ENCODE assay signal across 9 cellular contexts in the genomic region with DNA sequence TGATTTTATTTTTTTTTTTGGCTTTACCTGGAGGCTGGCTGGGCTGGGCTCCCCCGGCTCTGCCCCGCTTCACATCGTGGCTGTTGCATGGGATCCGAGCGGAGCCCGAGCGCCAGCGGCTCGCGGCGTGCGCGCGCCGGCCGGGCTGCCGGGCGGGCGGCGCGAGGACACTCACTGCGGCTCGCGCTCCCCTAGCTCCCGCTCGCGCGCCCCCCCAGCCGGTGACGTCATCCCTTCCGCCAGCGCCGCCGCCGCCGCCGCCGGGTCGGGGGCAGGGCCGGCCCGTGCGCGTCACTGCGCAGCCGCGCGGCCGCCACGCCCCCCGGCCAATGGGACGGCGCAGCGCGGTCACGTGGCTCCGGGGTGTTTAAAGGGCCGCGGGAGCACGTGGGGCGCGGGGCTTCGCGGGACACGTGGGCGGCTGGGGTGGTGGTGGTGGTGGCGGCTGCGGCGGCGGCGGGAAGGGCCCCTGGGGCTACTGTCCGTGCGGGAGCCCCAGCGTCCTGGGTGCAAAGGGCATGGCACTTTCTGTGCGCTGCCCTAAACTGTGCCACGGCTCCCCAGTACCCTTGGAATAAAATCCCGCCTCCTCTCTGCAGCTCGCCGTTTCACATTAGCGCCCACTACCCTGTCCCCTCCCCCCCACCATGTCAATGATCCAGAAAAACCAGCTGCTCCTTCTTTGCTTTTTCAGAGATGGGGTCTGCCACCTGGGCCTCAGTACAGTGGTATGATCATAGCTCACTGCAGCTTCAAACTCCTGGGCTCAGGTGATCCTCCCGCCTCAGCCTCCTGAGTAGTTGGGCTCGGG. TPM values are rescaled to one million over a fixed set of nuclear protein-coding genes. Genes with fewer than 3 reads are reported as not detected.
DNase-seq lines count a peak whose midpoint lies in the region; ATAC-seq and TF ChIP-seq lines count a peak whose summit lies in the region.
"Had no signal": no experiment of that assay in that cellular context is flagged by ENCODE, and none has a peak within 500 bp of the region (broad histone marks: within the 10 kb centered on the region; RNA-seq: fewer than 3 reads in every experiment).

A gene (minus strand): TSS at position 176 of the 811 bp plus-strand sequence. CDS start 54,672 bp downstream, outside the sequence.

- no peak for TF ChIP-seq POLR2A in transverse colon (IDR thresholded peaks at IDR 0.05)

- TF ChIP-seq CTCF in psoas muscle (IDR thresholded peaks at IDR 0.05) (no peak), transverse colon (IDR thresholded peaks at IDR 0.05) (no peak)

- H3K27ac ChIP-seq in psoas muscle, result no peak within 1 kb of the TSS
- H3K27ac ChIP-seq in transverse colon, result peak within 1 kb of the TSS in 2 of 4 donors; percentile 40 to 53
- H3K27ac ChIP-seq: epithelial cell of prostate had no signal

- H3K27me3 ChIP-seq in psoas muscle (ENCODE audit: insufficient read depth in 3 of 3, low read length in 2 of 3), result peaks cover 0 to 69% (median 20%) of the 10 kb centered on the region in 3 donors
- H3K27me3 ChIP-seq in transverse colon, result peaks cover 50% of the 10 kb centered on the region

- WGBS in psoas muscle, 3 donors, result 4 to 5% (median 5%) methylated on average over 57 to 81 of the region's 81 CpGs
- WGBS in transverse colon (ENCODE audit: low coverage in 1 of 2), 2 donors, result 12% methylated on average over 38 of the region's 81 CpGs; no CpG with 5 or more reads in 1 of the 2 donors

- in situ Hi-C loops in transverse colon (cut with MboI; ENCODE audit: low pct_ligation_motif_present in 1 of 4, low pct_unique_long_range_greater_than_20kb in 1 of 4, low sequenced_read_pairs in 3 of 4), result no loop called here

- ATAC-seq in left ventricle myocardium superior (peak; percentile 93), psoas muscle (peak; percentile 77 to 92 (median 88)), GM19328 (IDR thresholded peaks at IDR 0.05; ENCODE audit: unreplicated experiment) (no peak)

- peaks cover 1% of the 10 kb centered on the region for H3K36me3 Mint-ChIP-seq in T-helper 1 cell treated with Interleukin-12 subunit alpha and Interleukin-12 subunit beta and Interleukin-4 antibody, amounts not matched to agents 30 μg/mL and 1 μg/mL, for 36 hours (ENCODE audit: low read depth)

- intact Hi-C loops in left ventricle myocardium superior (cut with micrococcal nuclease) (no loop called here), psoas muscle (cut with DNase I) (no loop called here), transverse colon (cut with DNase I; ENCODE audit: low total_unique reads) (no loop called here)

- H3K27ac Mint-ChIP-seq in T-helper 1 cell treated with Interleukin-12 subunit alpha and Interleukin-12 subunit beta and Interleukin-4 antibody, amounts not matched to agents 30 μg/mL and 1 μg/mL, for 36 hours, result peak within 1 kb of the TSS; percentile 31

- H3K4me1 ChIP-seq in psoas muscle (peaks cover 5% of the 10 kb centered on the region), transverse colon (peaks cover 0 to 18% (median 11%) of the 10 kb centered on the region in 4 donors)

- H3K9me3 Mint-ChIP-seq in T-helper 1 cell treated with Interleukin-12 subunit alpha and Interleukin-12 subunit beta and Interleukin-4 antibody, amounts not matched to agents 30 μg/mL and 1 μg/mL, for 36 hours, result no peaks in the 10 kb centered on the region

- H3K9me3 ChIP-seq in psoas muscle, result no peaks in the 10 kb centered on the region
- no peaks in the 10 kb centered on the region for H3K9me3 ChIP-seq in transverse colon

- H3K4me3 ChIP-seq in psoas muscle, result peak within 1 kb of the TSS; percentile 58
- H3K4me3 ChIP-seq in transverse colon, result peak within 1 kb of the TSS; percentile 42 to 61 (median 50)

- peak within 1 kb of the TSS; percentile 56 for H3K4me3 Mint-ChIP-seq in T-helper 1 cell treated with Interleukin-12 subunit alpha and Interleukin-12 subunit beta and Interleukin-4 antibody, amounts not matched to agents 30 μg/mL and 1 μg/mL, for 36 hours

- H3K27me3 Mint-ChIP-seq in T-helper 1 cell treated with Interleukin-12 subunit alpha and Interleukin-12 subunit beta and Interleukin-4 antibody, amounts not matched to agents 30 μg/mL and 1 μg/mL, for 36 hours (ENCODE audit: low read depth), result peaks cover 51% of the 10 kb centered on the region

- DNase-seq in ELR (ENCODE audit: low read depth) (peak; percentile 90), M059J (ENCODE audit: low read depth) (peak; percentile 78), amygdala (lab: John Stamatoyannopoulos, UW) (peak in 55 of 56 donors; percentile 9 to 90 (median 73)), left ventricle myocardium superior (peak; percentile 88), psoas muscle (peak; percentile 83 to 86), transverse colon (peak; percentile 71)

- H3K4me1 Mint-ChIP-seq in T-helper 1 cell treated with Interleukin-12 subunit alpha and Interleukin-12 subunit beta and Interleukin-4 antibody, amounts not matched to agents 30 μg/mL and 1 μg/mL, for 36 hours (ENCODE audit: low read depth), result peaks cover 2% of the 10 kb centered on the region

- H3K36me3 ChIP-seq in psoas muscle (ENCODE audit: insufficient read depth in 1 of 2, low read depth in 1 of 2), result no peaks in the 10 kb centered on the region
- no peaks in the 10 kb centered on the region for H3K36me3 ChIP-seq in transverse colon

- TF ChIP-seq EP300 in transverse colon (IDR thresholded peaks at IDR 0.05; ENCODE audit: low read depth), result no peak

RNA-seq across cellular contexts. Expression of the gene that starts here (rescaled TPM):
- total RNA-seq in M059J (2014; rRNA removed; shearing (Covaris generic)), result 37.8 and 96.6 TPM in 2 replicates
- total RNA-seq in left ventricle myocardium superior, result 39.3 TPM
- total RNA-seq in psoas muscle, result 10 to 100 TPM; 11.4 to 29.7 (median 23.5) TPM
- 1 to 10 TPM; 4.2 to 5.5 (median 4.3) TPM for polyA plus RNA-seq in psoas muscle
- 10 to 100 TPM; 38.3 to 91.5 (median 58.5) TPM for total RNA-seq in transverse colon
